ENCODE assay signal across 1 cellular context in genomic region chr11:117949062-117949461, GRCh38.
A peak's percentile ranks its signal among the peaks of the same experiment; 100 is the strongest.
TF ChIP-seq lines count a peak whose summit lies in the region.

No MANE protein-coding gene starts in this region.

TF ChIP-seq in GM12878, 131 proteins besides CTCF, POLR2A, EP300 and RAD21:
- TF ChIP-seq IKZF1 (conservative IDR thresholded peaks at IDR 0.05) (0 out of 2 replicates have a peak, but pooled peaks have one; percentile 18), WRNIP1 (IDR thresholded peaks at IDR 0.05; ENCODE audit: borderline replicate concordance, low read depth, low read length) (no peak)
